ENCODE assay signal across 19 cellular contexts in the genomic region with DNA sequence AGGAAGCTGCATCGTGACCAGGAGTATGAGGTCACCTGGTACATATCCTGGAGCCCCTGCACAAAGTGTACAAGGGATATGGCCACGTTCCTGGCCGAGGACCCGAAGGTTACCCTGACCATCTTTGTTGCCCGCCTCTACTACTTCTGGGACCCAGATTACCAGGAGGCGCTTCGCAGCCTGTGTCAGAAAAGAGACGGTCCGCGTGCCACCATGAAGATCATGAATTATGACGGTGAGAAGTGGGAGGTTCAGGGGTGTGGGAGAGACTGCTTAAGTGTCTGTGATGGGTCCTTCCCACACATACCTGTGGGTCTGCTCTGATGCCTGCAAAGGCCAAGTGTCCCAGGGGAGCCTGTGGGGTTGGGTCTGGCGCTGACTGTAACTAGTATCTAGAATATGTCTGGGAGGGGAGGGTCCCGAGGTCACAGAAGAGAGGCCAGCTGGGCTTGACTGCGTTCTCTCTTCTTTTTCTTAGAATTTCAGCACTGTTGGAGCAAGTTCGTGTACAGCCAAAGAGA. TPM values are rescaled to one million over a fixed set of nuclear protein-coding genes. Genes with fewer than 3 reads are reported as not detected.
DNase-seq lines count a peak whose midpoint lies in the region; ATAC-seq and TF ChIP-seq lines count a peak whose summit lies in the region.
"Had no signal": no experiment of that assay in that cellular context is flagged by ENCODE, and none has a peak within 500 bp of the region (broad histone marks: within the 10 kb centered on the region; RNA-seq: fewer than 3 reads in every experiment).

No MANE protein-coding gene starts in this region.

- H3K4me1 Mint-ChIP-seq in activated CD8-positive, alpha-beta T cell treated with anti-CD3 and anti-CD28 coated beads for 36 hours (ENCODE audit: low read depth), result peaks cover 58% of the 10 kb centered on the region
- H3K4me1 Mint-ChIP-seq in memory B cell (peaks cover 28% of the 10 kb centered on the region), MCF 10A (ENCODE audit: insufficient read depth, unreplicated experiment) (no peaks in the 10 kb centered on the region)

- H3K9ac ChIP-seq in PC-3 (ENCODE audit: low read length), result no peak overlapping the region

- no peaks in the 10 kb centered on the region for H4K20me1 ChIP-seq in PC-3 (ENCODE audit: low read length)

- intact Hi-C loops in Right ventricle myocardium superior (cut with DNase I), result no loop called here
- intact Hi-C loops in left cardiac atrium (cut with DNase I), result no loop called here
- intact Hi-C loops in activated CD8-positive, alpha-beta T cell treated with anti-CD3 and anti-CD28 coated beads for 36 hours (cut with micrococcal nuclease), result loop anchor here (5.0 kb wide), 1 partner anchor 36 kb away; no protein-coding TSS in a partner anchor
- intact Hi-C loops in PC-3 (cut with micrococcal nuclease), result no loop called here
- intact Hi-C loops in MCF 10A (cut with micrococcal nuclease), result no loop called here

- DNase-seq in Right ventricle myocardium superior (peak; percentile 7), left cardiac atrium (no peak), memory B cell (ENCODE audit: low spot score in 2 of 2) (no peak), PC-3 (no peak), OCI-M1 (lab: John Stamatoyannopoulos, UW) (no peak), MCF 10A (ENCODE audit: unreplicated experiment) (no peak)
- no peak for DNase-seq in activated CD8-positive, alpha-beta T cell treated with anti-CD3 and anti-CD28 coated beads for 36 hours
- DNase-seq in stimulated activated CD4-positive, alpha-beta T cell treated with anti-CD3 and anti-CD28 coated beads, Interleukin-2, amount 100 ng/mL, for 24 hours, result no peak
- DNase-seq: H9; heart right ventricle; NCI-H2081 treated with DMSO at 0.1 percent for 48 hours; NCI-H524; nucleus accumbens; right cardiac atrium; stimulated activated CD4-positive, alpha-beta T cell treated with anti-CD3 and anti-CD28 coated beads, Interleukin-15, amount 100 ng/mL, for 24 hours; stimulated activated naive CD4-positive, alpha-beta T cell treated with Interleukin-2 at 50 U/mL for 16 hours; upper lobe of left lung had no signal

- no peaks in the 10 kb centered on the region for H3K36me3 ChIP-seq in PC-3 (ENCODE audit: low read depth, low read length)

- H3K27ac ChIP-seq in PC-3 (ENCODE audit: low read length), result no peak overlapping the region
- H3K27ac ChIP-seq: heart right ventricle, upper lobe of left lung had no signal

- H3F3A ChIP-seq in PC-3 (ENCODE audit: low read length, unreplicated experiment), result no peaks in the 10 kb centered on the region

- CTCF ChIA-PET in activated CD8-positive, alpha-beta T cell treated with anti-CD3 and anti-CD28 coated beads for 36 hours (lab: Charles Lee), result interaction anchor here (0.6 to 1.9 kb wide), 3 partner anchors 18 to 211 kb away, joined by 3 to 7 read pairs (median 3); no protein-coding TSS in a partner anchor
- CTCF ChIA-PET in PC-3 (lab: Charles Lee) (no interaction called here), MCF 10A (lab: Yijun Ruan, JAX) (no interaction called here)

- H3K79me2 ChIP-seq in PC-3 (ENCODE audit: low read length), result no peaks in the 10 kb centered on the region

- H3K36me3 Mint-ChIP-seq in activated CD8-positive, alpha-beta T cell treated with anti-CD3 and anti-CD28 coated beads for 36 hours (ENCODE audit: low read depth), result peaks cover 37% of the 10 kb centered on the region
- H3K36me3 Mint-ChIP-seq in memory B cell (peaks cover 18% of the 10 kb centered on the region), MCF 10A (ENCODE audit: insufficient read depth, unreplicated experiment) (no peaks in the 10 kb centered on the region)

- peak overlapping the region; percentile 22 for H3K4me3 Mint-ChIP-seq in activated CD8-positive, alpha-beta T cell treated with anti-CD3 and anti-CD28 coated beads for 36 hours
- H3K4me3 Mint-ChIP-seq in memory B cell (peak overlapping the region; percentile 21), MCF 10A (ENCODE audit: unreplicated experiment) (no peak overlapping the region)
- H3K4me3 Mint-ChIP-seq: H9 had no signal

- H3K4me2 ChIP-seq in PC-3 (ENCODE audit: low read length), result no peak overlapping the region

- H3K4me1 ChIP-seq in PC-3 (ENCODE audit: insufficient read depth, low read length), result no peaks in the 10 kb centered on the region

- no peak for TF ChIP-seq CTCF in activated CD8-positive, alpha-beta T cell treated with anti-CD3 and anti-CD28 coated beads for 36 hours (IDR thresholded peaks at IDR 0.05)
- no peak for TF ChIP-seq CTCF in PC-3 (conservative IDR thresholded peaks at IDR 0.05; ENCODE audit: low read depth, low read length)
- no peak for TF ChIP-seq CTCF in MCF 10A (IDR thresholded peaks at IDR 0.05; ENCODE audit: unreplicated experiment)

- H3K9me2 ChIP-seq in PC-3 (replicated peaks; ENCODE audit: low read length), result no peaks in the 10 kb centered on the region

- ATAC-seq in Right ventricle myocardium superior (ENCODE audit: poor library complexity) (no peak), left cardiac atrium (no peak), memory B cell (ENCODE audit: low read depth) (no peak), PC-3 (no peak)
- ATAC-seq in activated CD8-positive, alpha-beta T cell treated with anti-CD3 and anti-CD28 coated beads for 36 hours, result no peak
- ATAC-seq: heart right ventricle, K562, right cardiac atrium had no signal

- H2AFZ ChIP-seq in PC-3 (ENCODE audit: low read length), result no peak overlapping the region

- H3K27me3 ChIP-seq in PC-3 (ENCODE audit: low read length), result no peaks in the 10 kb centered on the region
- H3K27me3 ChIP-seq: heart right ventricle, upper lobe of left lung had no signal

- H3K9me3 Mint-ChIP-seq in activated CD8-positive, alpha-beta T cell treated with anti-CD3 and anti-CD28 coated beads for 36 hours, result no peaks in the 10 kb centered on the region
- H3K9me3 Mint-ChIP-seq in memory B cell, result no peaks in the 10 kb centered on the region
- no peaks in the 10 kb centered on the region for H3K9me3 Mint-ChIP-seq in MCF 10A (ENCODE audit: unreplicated experiment)
- H3K9me3 Mint-ChIP-seq: H9 had no signal

- POLR2A ChIA-PET in activated CD8-positive, alpha-beta T cell treated with anti-CD3 and anti-CD28 coated beads for 36 hours (lab: Charles Lee), result interaction anchor here (0.9 to 1.5 kb wide), 3 partner anchors 8 to 43 kb away, joined by 3 to 4 read pairs (median 4); no protein-coding TSS in a partner anchor
- POLR2A ChIA-PET in PC-3 (lab: Charles Lee; ENCODE audit: unreplicated experiment), result no interaction called here
- POLR2A ChIA-PET in MCF 10A (lab: Yijun Ruan, JAX), result no interaction called here

- no peaks in the 10 kb centered on the region for H3K27me3 Mint-ChIP-seq in activated CD8-positive, alpha-beta T cell treated with anti-CD3 and anti-CD28 coated beads for 36 hours
- H3K27me3 Mint-ChIP-seq in memory B cell (no peaks in the 10 kb centered on the region), MCF 10A (ENCODE audit: insufficient read depth, unreplicated experiment) (no peaks in the 10 kb centered on the region)

- H3K9me3 ChIP-seq in PC-3 (ENCODE audit: low read length), result no peaks in the 10 kb centered on the region
- H3K9me3 ChIP-seq: heart right ventricle, upper lobe of left lung had no signal

- H3K27ac Mint-ChIP-seq in activated CD8-positive, alpha-beta T cell treated with anti-CD3 and anti-CD28 coated beads for 36 hours, result peak overlapping the region; percentile 59
- peak overlapping the region; percentile 91 for H3K27ac Mint-ChIP-seq in memory B cell
- no peak overlapping the region for H3K27ac Mint-ChIP-seq in MCF 10A (ENCODE audit: low read depth, unreplicated experiment)

- no TSS peak for BruUV-seq in PC-3 (replicated peaks; lab: Mats Ljungman, UMichigan)
- BruUV-seq in MCF 10A (replicated peaks; lab: Mats Ljungman, UMichigan), result no TSS peak

- no peak overlapping the region for H3K4me3 ChIP-seq in PC-3 (ENCODE audit: low read length)
- H3K4me3 ChIP-seq: K562, upper lobe of left lung had no signal

RNA-seq across cellular contexts. Expression of a gene that starts 4.0 kb away (rescaled TPM):
- total RNA-seq in Right ventricle myocardium superior (2.7 TPM), left cardiac atrium (1 to 10 TPM; 4.6 to 6.8 TPM), PC-3 (2014; rRNA removed) (1.3 and 4.4 TPM in 2 replicates), MCF 10A (2022) (0.49 and 0.54 TPM in 2 replicates)
- 10 to 100 TPM; 66.0 to 66.5 TPM for total RNA-seq in activated CD8-positive, alpha-beta T cell treated with anti-CD3 and anti-CD28 coated beads for 36 hours

RNA-seq across cellular contexts. Expression of a gene that starts 16.0 kb away (rescaled TPM):
- total RNA-seq in Right ventricle myocardium superior (not detected), left cardiac atrium (under 1 TPM in 1 of 2 donors, not detected in 1; 0.35 TPM), PC-3 (2014; rRNA removed) (0.87 TPM in 1 of 2 replicates, not detected in the other), MCF 10A (2022) (0.86 and 1.2 TPM in 2 replicates)
- 1 to 10 TPM; 6.8 to 7.1 TPM for total RNA-seq in activated CD8-positive, alpha-beta T cell treated with anti-CD3 and anti-CD28 coated beads for 36 hours
- total RNA-seq: K562, mesenteric fat pad had no signal

RNA-seq across cellular contexts. Expression of a gene that starts 40.4 kb away (rescaled TPM):
- total RNA-seq in Right ventricle myocardium superior (4.1 TPM), left cardiac atrium (1 to 10 TPM; 5.2 to 6.6 TPM), PC-3 (2014; rRNA removed) (not detected in 2 replicates), MCF 10A (2022) (1.3 and 1.4 TPM in 2 replicates)
- 10 to 100 TPM; 20.7 to 25.0 TPM for total RNA-seq in activated CD8-positive, alpha-beta T cell treated with anti-CD3 and anti-CD28 coated beads for 36 hours

Comparison
In these comparisons a context has a peak if more than half of its experiments do, and no peak if none do; other contexts are left out.
1. RNA of a gene that starts 4.0 kb away (total RNA-seq): 66.0 to 66.5 TPM in activated CD8-positive, alpha-beta T cell treated with anti-CD3 and anti-CD28 coated beads for 36 hours; 4.6 to 6.8 TPM in left cardiac atrium, 1.3 to 4.4 TPM in PC-3, 2.7 TPM in Right ventricle myocardium superior (single experiment) and 0.49 to 0.54 TPM in MCF 10A; every median in the first group is over 4 times any median in the second.